Comparison of ENCODE assay signal across 6 cellular contexts in the genomic region with DNA sequence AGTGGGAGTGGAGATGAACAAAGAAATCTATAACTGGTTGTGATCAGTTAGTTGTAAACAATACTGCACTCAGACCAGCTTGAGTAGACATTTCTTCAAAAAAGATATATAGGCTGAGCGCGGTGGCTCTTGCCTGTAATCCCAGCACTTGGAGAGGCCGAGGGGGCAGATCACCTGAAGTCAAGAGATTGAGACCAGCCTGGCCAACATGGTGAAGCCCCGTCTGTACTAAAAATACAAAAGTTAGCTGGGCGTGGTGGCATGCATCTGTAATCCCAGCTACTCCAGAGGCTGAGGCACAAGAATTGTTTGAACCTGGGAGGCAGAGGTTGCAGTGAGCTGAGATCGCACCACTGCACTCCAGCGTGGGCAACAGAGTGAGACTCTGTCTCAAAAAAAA. TPM values are rescaled to one million over a fixed set of nuclear protein-coding genes. Genes with fewer than 3 reads are reported as not detected.
"Had no signal": no experiment of that assay in that cellular context is flagged by ENCODE, and none has a peak within 500 bp of the region (broad histone marks: within the 10 kb centered on the region; RNA-seq: fewer than 3 reads in every experiment).

No MANE protein-coding gene starts in this region.

RNA-seq across cellular contexts. Expression of a gene that starts 26.9 kb away (rescaled TPM):
- total RNA-seq: activated naive CD8-positive, alpha-beta T cell treated with anti-CD3 and anti-CD28 coated beads for 36 hours; activated naive CD8-positive, alpha-beta T cell treated with anti-CD3 and anti-CD28 coated beads, Interleukin-2, amount 10 ng/mL, durations not matched to agents 7 days and 5 days; astrocyte; cardiac muscle cell; cardiac septum had no signal

RNA-seq across cellular contexts. Expression of a gene that starts 45.7 kb away (rescaled TPM):
- total RNA-seq: body of pancreas had no signal
